10 cellular contexts compared by ENCODE assay signal in genomic region chr2:86789687-86790133, GRCh38. TPM values are rescaled to one million over a fixed set of nuclear protein-coding genes. Genes with fewer than 3 reads are reported as not detected.
DNase-seq lines count a peak whose midpoint lies in the region; ATAC-seq and TF ChIP-seq lines count a peak whose summit lies in the region.
"Had no signal": no experiment of that assay in that cellular context is flagged by ENCODE, and none has a peak within 500 bp of the region (broad histone marks: within the 10 kb centered on the region; RNA-seq: fewer than 3 reads in every experiment).

No MANE protein-coding gene starts in this region.

- no peak overlapping the region for H3K18ac ChIP-seq in H9 (ENCODE audit: insufficient read length, low read depth, low read length)

- H2AFZ ChIP-seq in H9 (ENCODE audit: low read length) (no peak overlapping the region), neural progenitor cell (replicated peaks) (peak overlapping the region; percentile 73)

- no peak overlapping the region for H3K4ac ChIP-seq in H9 (ENCODE audit: low read depth, low read length)

- ATAC-seq in CD4-positive, alpha-beta T cell (ENCODE audit: poor library complexity): no peak
- ATAC-seq in GM21737 (IDR thresholded peaks at IDR 0.05; ENCODE audit: unreplicated experiment): no peak
- no peak for ATAC-seq in GM19455 (IDR thresholded peaks at IDR 0.05; ENCODE audit: unreplicated experiment)

- H2BK20ac ChIP-seq in H9 (ENCODE audit: low read depth, low read length, poor library complexity, severe bottlenecking): no peak overlapping the region

- H2BK15ac ChIP-seq in H9 (ENCODE audit: low read depth, low read length): no peak overlapping the region

- H4K20me1 ChIP-seq in H9 (ENCODE audit: control insufficient read depth, insufficient read depth, insufficient read length) (no peaks in the 10 kb centered on the region), neural progenitor cell (ENCODE audit: low read depth) (peaks cover 3% of the 10 kb centered on the region)

- H2AK5ac ChIP-seq in H9 (ENCODE audit: insufficient read length, low read length): no peak overlapping the region

- H3K9me3 ChIP-seq in CD4-positive, alpha-beta T cell (ENCODE audit: control insufficient read depth, low read length): no peaks in the 10 kb centered on the region
- H3K9me3 ChIP-seq in H9 (ENCODE audit: control insufficient read depth, low read depth, low read length): no peaks in the 10 kb centered on the region
- no peaks in the 10 kb centered on the region for H3K9me3 ChIP-seq in effector memory CD4-positive, alpha-beta T cell (ENCODE audit: control insufficient read depth, low read length)
- H3K9me3 ChIP-seq in neural progenitor cell (ENCODE audit: low read depth): no peaks in the 10 kb centered on the region
- H3K9me3 ChIP-seq in transverse colon: no peaks in the 10 kb centered on the region

- POLR2A ChIA-PET in CD4-positive, alpha-beta T cell (lab: Charles Lee): no interaction called here

- H3T11ph ChIP-seq in H9 (ENCODE audit: low read length): no peak overlapping the region

- no peak overlapping the region for H4K8ac ChIP-seq in H9 (replicated peaks; ENCODE audit: insufficient read length, low read depth, low read length)

- intact Hi-C loops in CD4-positive, alpha-beta T cell (cut with DNase I, micrococcal nuclease): no loop called here
- intact Hi-C loops in transverse colon (cut with DNase I; ENCODE audit: low total_unique reads): no loop called here

- TF ChIP-seq CTCF in CD4-positive, alpha-beta T cell (IDR thresholded peaks at IDR 0.05): no peak
- TF ChIP-seq CTCF in H9 (conservative IDR thresholded peaks at IDR 0.05) (no peak), neural progenitor cell (IDR thresholded peaks at IDR 0.05) (no peak), transverse colon (IDR thresholded peaks at IDR 0.05) (no peak)

- CTCF ChIA-PET in CD4-positive, alpha-beta T cell (lab: Charles Lee): no interaction called here

- H3K4me1 ChIP-seq in H9 (ENCODE audit: insufficient read depth, low read length): no peaks in the 10 kb centered on the region
- peaks cover 13% of the 10 kb centered on the region for H3K4me1 ChIP-seq in effector memory CD4-positive, alpha-beta T cell (ENCODE audit: control insufficient read depth, insufficient read depth, low read length, poor library complexity, severe bottlenecking)
- peaks cover 7% of the 10 kb centered on the region for H3K4me1 ChIP-seq in neural progenitor cell
- peaks cover 17 to 27% (median 24%) of the 10 kb centered on the region in 4 donors for H3K4me1 ChIP-seq in transverse colon

- no peak for DNase-seq in CD4-positive, alpha-beta T cell
- DNase-seq in H9 (no peak), neural progenitor cell (ENCODE audit: low spot score) (no peak), NCI-H2107 (lab: John Stamatoyannopoulos, UW) (no peak), transverse colon (no peak)
- DNase-seq in effector memory CD4-positive, alpha-beta T cell: no peak
- DNase-seq: COR-L47; NK-92 treated with Interleukin-12 subunit alpha and Interleukin-12 subunit beta, amount 100 ng/mL, for 24 hours had no signal

- no peak overlapping the region for H3K56ac ChIP-seq in H9 (ENCODE audit: insufficient read length, low read depth, low read length)

- peaks cover 57% of the 10 kb centered on the region for H3K27me3 ChIP-seq in CD4-positive, alpha-beta T cell (ENCODE audit: control insufficient read depth, insufficient read depth, low read length)
- H3K27me3 ChIP-seq in H9 (ENCODE audit: insufficient read depth, low read length) (peaks cover 45% of the 10 kb centered on the region; the same call in 1 of the 2 replicates), neural progenitor cell (peaks cover 92% of the 10 kb centered on the region), transverse colon (peaks cover 71% of the 10 kb centered on the region)
- peaks cover 32% of the 10 kb centered on the region for H3K27me3 ChIP-seq in effector memory CD4-positive, alpha-beta T cell (replicated peaks; ENCODE audit: control insufficient read depth, insufficient read depth, low read length, poor library complexity, severe bottlenecking)

- H3K79me1 ChIP-seq in H9 (ENCODE audit: insufficient read depth, low read depth, low read length, poor library complexity, severe bottlenecking): no peaks in the 10 kb centered on the region

- no peak for TF ChIP-seq EP300 in transverse colon (IDR thresholded peaks at IDR 0.05; ENCODE audit: low read depth)

- no peak overlapping the region for H2BK120ac ChIP-seq in H9 (ENCODE audit: low read depth, low read length, poor library complexity, severe bottlenecking)

- H3K79me2 ChIP-seq in H9 (ENCODE audit: insufficient read depth, low read length) (no peaks in the 10 kb centered on the region), neural progenitor cell (ENCODE audit: low read depth) (no peaks in the 10 kb centered on the region)

- no peak overlapping the region for H3K14ac ChIP-seq in H9 (ENCODE audit: insufficient read depth, low read length)

- in situ Hi-C loops in transverse colon (cut with MboI; ENCODE audit: low pct_ligation_motif_present in 1 of 4, low pct_unique_long_range_greater_than_20kb in 1 of 4, low sequenced_read_pairs in 3 of 4): no loop called here

- H3K27me3 Mint-ChIP-seq in CD4-positive, alpha-beta T cell: peaks cover 63% of the 10 kb centered on the region
- H3K27me3 Mint-ChIP-seq in H9 (ENCODE audit: low read depth) (peaks cover 96% of the 10 kb centered on the region), neural progenitor cell (ENCODE audit: insufficient read depth, low read depth) (peaks cover 59% of the 10 kb centered on the region)

- peak overlapping the region; percentile 79 for H3K4me3 Mint-ChIP-seq in CD4-positive, alpha-beta T cell
- H3K4me3 Mint-ChIP-seq in H9: peak overlapping the region; percentile 39 to 75
- H3K4me3 Mint-ChIP-seq in neural progenitor cell: peak overlapping the region; percentile 75

- peak overlapping the region; percentile 25 for H3K4me3 ChIP-seq in effector memory CD4-positive, alpha-beta T cell (ENCODE audit: insufficient read depth, low read depth, low read length, poor library complexity, severe bottlenecking)
- H3K4me3 ChIP-seq in neural progenitor cell (peak overlapping the region; percentile 13), transverse colon (peak overlapping the region in 1 of 4 donors; percentile 36)

- no peak overlapping the region for H2BK12ac ChIP-seq in H9 (ENCODE audit: insufficient read length, low read depth, low read length)

- no CpG with 5 or more reads among the region's 40 CpGs for WGBS in H9 (ENCODE audit: extremely low coverage, insufficient read length, low lambda C conversion rate)
- WGBS in transverse colon (ENCODE audit: low coverage in 1 of 2), 2 donors: 33% methylated on average over 15 of the region's 40 CpGs; no CpG with 5 or more reads in 1 of the 2 donors

- no peak overlapping the region for H3K27ac ChIP-seq in CD4-positive, alpha-beta T cell (ENCODE audit: low read depth, low read length)
- H3K27ac ChIP-seq in H9 (ENCODE audit: insufficient read length, low read depth, low read length) (no peak overlapping the region), neural progenitor cell (no peak overlapping the region), transverse colon (no peak overlapping the region)
- no peak overlapping the region for H3K27ac ChIP-seq in effector memory CD4-positive, alpha-beta T cell (ENCODE audit: insufficient read depth, low read length, poor library complexity, severe bottlenecking)

- peaks cover 4% of the 10 kb centered on the region for H3F3A ChIP-seq in neural progenitor cell (ENCODE audit: low read depth)

- H2BK5ac ChIP-seq in H9 (ENCODE audit: insufficient read length, low read length): no peak overlapping the region

- no peaks in the 10 kb centered on the region for H3K9me3 Mint-ChIP-seq in CD4-positive, alpha-beta T cell
- peaks cover 3 to 4% of the 10 kb centered on the region in 2 experiments; a peak in 2 of 5 replicates for H3K9me3 Mint-ChIP-seq in H9
- H3K9me3 Mint-ChIP-seq in neural progenitor cell: peaks cover 8% of the 10 kb centered on the region

- H3K36me3 ChIP-seq in effector memory CD4-positive, alpha-beta T cell (ENCODE audit: control insufficient read depth, insufficient read depth, low read length): no peaks in the 10 kb centered on the region
- H3K36me3 ChIP-seq in neural progenitor cell (no peaks in the 10 kb centered on the region), transverse colon (no peaks in the 10 kb centered on the region)

- H3K23me2 ChIP-seq in H9 (ENCODE audit: insufficient read length, low read depth, low read length, poor library complexity, severe bottlenecking): peaks cover 5% of the 10 kb centered on the region

- no peak overlapping the region for H4K5ac ChIP-seq in H9 (ENCODE audit: insufficient read length, low read depth, low read length)

- H4K91ac ChIP-seq in H9 (ENCODE audit: insufficient read length, low read depth, low read length): no peak overlapping the region

- H3K4me1 Mint-ChIP-seq in CD4-positive, alpha-beta T cell (ENCODE audit: low read depth): peaks cover 25% of the 10 kb centered on the region
- peaks cover 9 to 24% of the 10 kb centered on the region in 2 experiments for H3K4me1 Mint-ChIP-seq in H9
- peaks cover 13% of the 10 kb centered on the region for H3K4me1 Mint-ChIP-seq in neural progenitor cell

- H3K27ac Mint-ChIP-seq in CD4-positive, alpha-beta T cell: no peak overlapping the region
- H3K27ac Mint-ChIP-seq in H9 (no peak overlapping the region), neural progenitor cell (no peak overlapping the region)

- TF ChIP-seq POLR2A in transverse colon (IDR thresholded peaks at IDR 0.05): no peak

- H3K36me3 Mint-ChIP-seq in CD4-positive, alpha-beta T cell (ENCODE audit: low read depth): no peaks in the 10 kb centered on the region
- H3K36me3 Mint-ChIP-seq in H9 (ENCODE audit: insufficient read depth in 1 of 3, low read depth in 3 of 3): no peaks in the 10 kb centered on the region
- H3K36me3 Mint-ChIP-seq in neural progenitor cell: no peaks in the 10 kb centered on the region

- no peak overlapping the region for H3K23ac ChIP-seq in H9 (ENCODE audit: insufficient read length, low read depth, low read length)

- no peak overlapping the region for H3K9ac ChIP-seq in H9 (ENCODE audit: extremely low read depth, insufficient read length, low read length)
- no peak overlapping the region for H3K9ac ChIP-seq in neural progenitor cell

- H3K4me2 ChIP-seq in H9 (ENCODE audit: insufficient read depth, insufficient read length, low read length): peak overlapping the region; percentile 65
- peak overlapping the region; percentile 65 for H3K4me2 ChIP-seq in neural progenitor cell

RNA-seq across cellular contexts. Expression of gene CD8A, which starts 1.0 kb away (rescaled TPM):
- 1 to 10 TPM; 1.3 to 2.1 TPM for total RNA-seq in CD4-positive, alpha-beta T cell
- total RNA-seq in H9 (2021) (not detected in 2 replicates), neural progenitor cell (ENCODE audit: low replicate concordance) (0.03 and 0.34 TPM in 2 replicates), transverse colon (10 to 100 TPM in 1 of 4 donors, 1 to 10 TPM in 1, under 1 TPM in 2; 0.60 to 33.3 (median 2.5) TPM)
